ENCODE assay signal across 15 cellular contexts in genomic region chr11:72774499-72774898, GRCh38.
"Had no signal": no experiment of that assay in that cellular context is flagged by ENCODE, and none has a peak within 500 bp of the region (broad histone marks: within the 10 kb centered on the region; RNA-seq: fewer than 3 reads in every experiment).

No MANE protein-coding gene starts in this region.

- ATAC-seq: activated CD8-positive, alpha-beta memory T cell treated with anti-CD3 and anti-CD28 coated beads, Interleukin-2, amount 10 ng/mL, durations not matched to agents 7 days and 5 days; activated naive CD4-positive, alpha-beta T cell treated with anti-CD3 and anti-CD28 coated beads, Interleukin-2, amount 50 U/mL, for 72 hours; heart right ventricle had no signal

- H3K27ac ChIP-seq: brain microvascular endothelial cell, left ventricle myocardium inferior, neural progenitor cell had no signal

- DNase-seq: activated CD4-positive, alpha-beta T cell treated with anti-CD3 and anti-CD28 coated beads, Interleukin-2, amount 50 U/mL, for 1 hour; activated CD8-positive, alpha-beta memory T cell treated with anti-CD3 and anti-CD28 coated beads, Interleukin-2, amount 10 ng/mL, durations not matched to agents 7 days and 5 days; activated effector memory CD4-positive, alpha-beta T cell treated with anti-CD3 and anti-CD28 coated beads, Interleukin-2, amount 50 U/mL, for 16 hours; activated T-cell treated with anti-CD3 and anti-CD28 coated beads, Interleukin-2, amount 50 U/mL, for 24 hours; amygdala; brain microvascular endothelial cell; dorsolateral prefrontal cortex; heart right ventricle; kidney; left ventricle myocardium inferior; retina; stimulated activated naive CD4-positive, alpha-beta T cell; T-helper 2 cell had no signal

- H3K36me3 ChIP-seq: brain microvascular endothelial cell, heart right ventricle, left ventricle myocardium inferior, neural progenitor cell had no signal

- H3K9ac ChIP-seq: neural progenitor cell had no signal

- H3K4me1 ChIP-seq: neural progenitor cell had no signal

- H3K9me3 ChIP-seq: heart right ventricle, left ventricle myocardium inferior had no signal

- H3K27me3 ChIP-seq: brain microvascular endothelial cell, dorsolateral prefrontal cortex, heart right ventricle, neural progenitor cell had no signal

- H3K4me2 ChIP-seq: neural progenitor cell had no signal

- H2AFZ ChIP-seq: neural progenitor cell had no signal

- H3K4me3 ChIP-seq: dorsolateral prefrontal cortex, heart right ventricle, left ventricle myocardium inferior, neural progenitor cell had no signal
